1 cellular context compared by ENCODE assay signal in the genomic region with DNA sequence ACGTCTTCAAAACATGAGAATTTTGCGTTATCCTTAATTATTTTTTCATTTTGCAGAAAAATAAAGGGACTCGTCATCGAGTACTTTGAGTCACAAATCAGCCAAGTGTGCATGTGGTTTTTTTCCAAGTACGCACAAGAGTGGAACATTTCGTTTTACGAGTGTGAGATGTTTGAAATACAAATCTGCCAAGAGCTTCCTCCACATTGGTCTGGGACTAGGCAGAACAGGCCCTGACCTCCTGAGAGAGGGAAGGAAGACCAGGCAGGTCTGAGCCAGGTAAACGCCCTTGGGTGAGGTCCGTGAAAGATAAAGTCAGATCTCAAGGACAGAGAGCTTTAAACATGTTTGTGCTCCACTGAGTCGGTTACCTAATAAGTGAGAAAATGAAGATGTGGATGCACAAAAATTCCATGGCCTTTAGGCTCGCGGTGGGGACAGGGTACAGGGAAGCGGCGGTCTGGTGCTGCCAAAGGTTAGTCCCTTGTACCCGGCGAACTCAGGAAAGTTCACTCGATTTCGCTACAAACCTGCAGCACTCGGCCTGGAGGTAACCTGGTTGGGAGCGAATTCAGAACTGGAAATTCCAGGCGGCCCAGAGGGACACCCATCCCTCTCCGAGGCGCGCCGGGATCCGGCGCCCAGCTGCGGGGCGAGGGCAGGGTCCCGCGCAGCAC.
A peak's percentile ranks its signal among the peaks of the same experiment; 100 is the strongest.
TF ChIP-seq lines count a peak whose summit lies in the region.

No MANE protein-coding gene starts in this region.

TF ChIP-seq in HepG2, 621 proteins besides CTCF, POLR2A, EP300 and RAD21 (continued from another document and continues in another):
- no peak for TF ChIP-seq ZBTB40 (IDR thresholded peaks at IDR 0.05)
- TF ChIP-seq ZBTB40 (CRISPR knock-in tag; IDR thresholded peaks at IDR 0.05) = no peak; the same call in 1 of the 2 replicates
- TF ChIP-seq STAT6 (CRISPR knock-in tag; IDR thresholded peaks at IDR 0.05; ENCODE audit: borderline replicate concordance) = no peak
- no peak; the same call in 1 of the 2 replicates for TF ChIP-seq PATZ1 (CRISPR knock-in tag; IDR thresholded peaks at IDR 0.05)
- TF ChIP-seq ZNF775 (CRISPR knock-in tag; IDR thresholded peaks at IDR 0.05; ENCODE audit: borderline replicate concordance) = no peak
- TF ChIP-seq, protein P1, sequence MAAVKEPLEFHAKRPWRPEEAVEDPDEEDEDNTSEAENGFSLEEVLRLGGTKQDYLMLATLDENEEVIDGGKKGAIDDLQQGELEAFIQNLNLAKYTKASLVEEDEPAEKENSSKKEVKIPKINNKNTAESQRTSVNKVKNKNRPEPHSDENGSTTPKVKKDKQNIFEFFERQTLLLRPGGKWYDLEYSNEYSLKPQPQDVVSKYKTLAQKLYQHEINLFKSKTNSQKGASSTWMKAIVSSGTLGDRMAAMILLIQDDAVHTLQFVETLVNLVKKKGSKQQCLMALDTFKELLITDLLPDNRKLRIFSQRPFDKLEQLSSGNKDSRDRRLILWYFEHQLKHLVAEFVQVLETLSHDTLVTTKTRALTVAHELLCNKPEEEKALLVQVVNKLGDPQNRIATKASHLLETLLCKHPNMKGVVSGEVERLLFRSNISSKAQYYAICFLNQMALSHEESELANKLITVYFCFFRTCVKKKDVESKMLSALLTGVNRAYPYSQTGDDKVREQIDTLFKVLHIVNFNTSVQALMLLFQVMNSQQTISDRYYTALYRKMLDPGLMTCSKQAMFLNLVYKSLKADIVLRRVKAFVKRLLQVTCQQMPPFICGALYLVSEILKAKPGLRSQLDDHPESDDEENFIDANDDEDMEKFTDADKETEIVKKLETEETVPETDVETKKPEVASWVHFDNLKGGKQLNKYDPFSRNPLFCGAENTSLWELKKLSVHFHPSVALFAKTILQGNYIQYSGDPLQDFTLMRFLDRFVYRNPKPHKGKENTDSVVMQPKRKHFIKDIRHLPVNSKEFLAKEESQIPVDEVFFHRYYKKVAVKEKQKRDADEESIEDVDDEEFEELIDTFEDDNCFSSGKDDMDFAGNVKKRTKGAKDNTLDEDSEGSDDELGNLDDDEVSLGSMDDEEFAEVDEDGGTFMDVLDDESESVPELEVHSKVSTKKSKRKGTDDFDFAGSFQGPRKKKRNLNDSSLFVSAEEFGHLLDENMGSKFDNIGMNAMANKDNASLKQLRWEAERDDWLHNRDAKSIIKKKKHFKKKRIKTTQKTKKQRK (IDR thresholded peaks at IDR 0.05; ENCODE audit: low read length) = no peak
- TF ChIP-seq ZNF629 (CRISPR knock-in tag; conservative IDR thresholded peaks at IDR 0.05) = no peak
- no peak for TF ChIP-seq RAD51 (IDR thresholded peaks at IDR 0.05; ENCODE audit: borderline replicate concordance)
- TF ChIP-seq RFXAP (CRISPR knock-in tag; IDR thresholded peaks at IDR 0.05; ENCODE audit: borderline replicate concordance) = no peak
- no peak for TF ChIP-seq KAT2B (IDR thresholded peaks at IDR 0.05; ENCODE audit: borderline replicate concordance, low read depth, low read length)
- no peak; the same call in 1 of the 2 replicates for TF ChIP-seq SP4 (CRISPR knock-in tag; IDR thresholded peaks at IDR 0.05)
- no peak for TF ChIP-seq SUZ12 (IDR thresholded peaks at IDR 0.05; ENCODE audit: low read depth, low read length)
- no peak for TF ChIP-seq KLF16 (CRISPR knock-in tag; IDR thresholded peaks at IDR 0.05)
- TF ChIP-seq, protein P2, sequence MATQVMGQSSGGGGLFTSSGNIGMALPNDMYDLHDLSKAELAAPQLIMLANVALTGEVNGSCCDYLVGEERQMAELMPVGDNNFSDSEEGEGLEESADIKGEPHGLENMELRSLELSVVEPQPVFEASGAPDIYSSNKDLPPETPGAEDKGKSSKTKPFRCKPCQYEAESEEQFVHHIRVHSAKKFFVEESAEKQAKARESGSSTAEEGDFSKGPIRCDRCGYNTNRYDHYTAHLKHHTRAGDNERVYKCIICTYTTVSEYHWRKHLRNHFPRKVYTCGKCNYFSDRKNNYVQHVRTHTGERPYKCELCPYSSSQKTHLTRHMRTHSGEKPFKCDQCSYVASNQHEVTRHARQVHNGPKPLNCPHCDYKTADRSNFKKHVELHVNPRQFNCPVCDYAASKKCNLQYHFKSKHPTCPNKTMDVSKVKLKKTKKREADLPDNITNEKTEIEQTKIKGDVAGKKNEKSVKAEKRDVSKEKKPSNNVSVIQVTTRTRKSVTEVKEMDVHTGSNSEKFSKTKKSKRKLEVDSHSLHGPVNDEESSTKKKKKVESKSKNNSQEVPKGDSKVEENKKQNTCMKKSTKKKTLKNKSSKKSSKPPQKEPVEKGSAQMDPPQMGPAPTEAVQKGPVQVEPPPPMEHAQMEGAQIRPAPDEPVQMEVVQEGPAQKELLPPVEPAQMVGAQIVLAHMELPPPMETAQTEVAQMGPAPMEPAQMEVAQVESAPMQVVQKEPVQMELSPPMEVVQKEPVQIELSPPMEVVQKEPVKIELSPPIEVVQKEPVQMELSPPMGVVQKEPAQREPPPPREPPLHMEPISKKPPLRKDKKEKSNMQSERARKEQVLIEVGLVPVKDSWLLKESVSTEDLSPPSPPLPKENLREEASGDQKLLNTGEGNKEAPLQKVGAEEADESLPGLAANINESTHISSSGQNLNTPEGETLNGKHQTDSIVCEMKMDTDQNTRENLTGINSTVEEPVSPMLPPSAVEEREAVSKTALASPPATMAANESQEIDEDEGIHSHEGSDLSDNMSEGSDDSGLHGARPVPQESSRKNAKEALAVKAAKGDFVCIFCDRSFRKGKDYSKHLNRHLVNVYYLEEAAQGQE (IDR thresholded peaks at IDR 0.05; ENCODE audit: borderline replicate concordance in 1 of 2, low read depth in 1 of 2, low read length in 2 of 2) = peak in 1 of 2 experiments; percentile 23; a peak in 1 of 4 replicates
- 0 out of 2 replicates have a peak, but pooled peaks have one; percentile 44 for TF ChIP-seq BRCA1 (CRISPR knock-in tag; IDR thresholded peaks at IDR 0.05)
- no peak for TF ChIP-seq KDM5B (CRISPR knock-in tag; IDR thresholded peaks at IDR 0.05; ENCODE audit: borderline replicate concordance)
- TF ChIP-seq FOXA1 (IDR thresholded peaks at IDR 0.05) = no peak
- TF ChIP-seq FOXA1 (CRISPR knock-in tag; IDR thresholded peaks at IDR 0.05) = no peak
- no peak for TF ChIP-seq ZNF329 (CRISPR knock-in tag; IDR thresholded peaks at IDR 0.05; ENCODE audit: low read depth)
- TF ChIP-seq ZNF800 (CRISPR knock-in tag; IDR thresholded peaks at IDR 0.05) = peak; percentile 24; the same call in 1 of the 2 replicates
- no peak for TF ChIP-seq SMAD9 (CRISPR knock-in tag; IDR thresholded peaks at IDR 0.05)
- TF ChIP-seq HOXD1 (CRISPR knock-in tag; IDR thresholded peaks at IDR 0.05) = no peak
- no peak for TF ChIP-seq HINFP (CRISPR knock-in tag; IDR thresholded peaks at IDR 0.05; ENCODE audit: low read depth)
- no peak; the same call in 1 of the 2 replicates for TF ChIP-seq KLF6 (CRISPR knock-in tag; IDR thresholded peaks at IDR 0.05)
